In genomic region chr3:42122261-42123011, GRCh38 we compare ENCODE assay signal across 10 cellular contexts. TPM values are rescaled to one million over a fixed set of nuclear protein-coding genes. Genes with fewer than 3 reads are reported as not detected.
DNase-seq lines count a peak whose midpoint lies in the region; ATAC-seq and TF ChIP-seq lines count a peak whose summit lies in the region.
"Had no signal": no experiment of that assay in that cellular context is flagged by ENCODE, and none has a peak within 500 bp of the region (broad histone marks: within the 10 kb centered on the region; RNA-seq: fewer than 3 reads in every experiment).

No MANE protein-coding gene starts in this region.

- TF ChIP-seq CTCF in GM23338 (conservative IDR thresholded peaks at IDR 0.05; ENCODE audit: low read depth in 2 of 2), result no peak
- TF ChIP-seq CTCF in MCF 10A (IDR thresholded peaks at IDR 0.05; ENCODE audit: unreplicated experiment), result no peak

- H3K4me3 Mint-ChIP-seq in GM23338 (no peak overlapping the region), MCF 10A (ENCODE audit: unreplicated experiment) (peak overlapping the region; percentile 28)
- H3K4me3 Mint-ChIP-seq: T-cell had no signal

- H4K20me1 ChIP-seq in GM23338 (replicated peaks; ENCODE audit: insufficient read depth), result 0 out of 2 replicates have a peak, but pooled peaks cover 3% of the 10 kb centered on the region

- no peaks in the 10 kb centered on the region for H3K9me2 ChIP-seq in GM23338 (ENCODE audit: insufficient read depth)

- POLR2A ChIA-PET in MCF 10A (lab: Yijun Ruan, JAX), result interaction anchor here (0.7 to 1.6 kb wide), 8 partner anchors 13 to 76 kb away, joined by 3 to 12 read pairs (median 4); no protein-coding TSS in a partner anchor

- H3K9me3 Mint-ChIP-seq in GM23338, result no peaks in the 10 kb centered on the region
- H3K9me3 Mint-ChIP-seq in MCF 10A (ENCODE audit: unreplicated experiment), result no peaks in the 10 kb centered on the region
- H3K9me3 Mint-ChIP-seq: T-cell had no signal

- no peak overlapping the region for H2AFZ ChIP-seq in GM23338

- H3F3A ChIP-seq in GM23338 (replicated peaks; ENCODE audit: low read depth), result no peaks in the 10 kb centered on the region

- 0 out of 2 replicates have a peak overlapping the region, but pooled peaks have one; percentile 2 for H3K4me2 ChIP-seq in GM23338

- CTCF ChIA-PET in MCF 10A (lab: Yijun Ruan, JAX), result interaction anchor here (0.7 to 10.1 kb wide), 5 partner anchors 12 to 68 kb away, joined by 3 to 369 read pairs (median 3); no protein-coding TSS in a partner anchor

- H3K36me3 Mint-ChIP-seq in GM23338 (ENCODE audit: low read depth) (peaks cover 4% of the 10 kb centered on the region; the same call in 2 of the 3 replicates), MCF 10A (ENCODE audit: insufficient read depth, unreplicated experiment) (peaks cover 14% of the 10 kb centered on the region)

- H3K4me1 ChIP-seq in GM23338 (ENCODE audit: insufficient read depth), result peaks cover 10% of the 10 kb centered on the region; the same call in 1 of the 2 replicates

- H3K27ac Mint-ChIP-seq in GM23338 (peak overlapping the region; percentile 70), MCF 10A (ENCODE audit: low read depth, unreplicated experiment) (peak overlapping the region; percentile 90)
- H3K27ac Mint-ChIP-seq: T-cell had no signal

- DNase-seq in GM04503 (ENCODE audit: low read depth), result peak; percentile 42
- DNase-seq in GM23338 (ENCODE audit: low spot score), result no peak
- DNase-seq in MCF 10A (ENCODE audit: unreplicated experiment), result peak; percentile 61
- DNase-seq in occipital lobe (lab: John Stamatoyannopoulos, UW), result peak; percentile 43
- no peak for DNase-seq in MV-4-11 (lab: John Stamatoyannopoulos, UW)
- no peak for DNase-seq in NCI-H2196 treated with DMSO at 0.1 percent for 48 hours (lab: John Stamatoyannopoulos, UW; ENCODE audit: unreplicated experiment)
- no peak for DNase-seq in NCI-H146 (lab: John Stamatoyannopoulos, UW)
- DNase-seq: NCI-H2107, T-cell had no signal

- H3K27me3 Mint-ChIP-seq in GM23338 (ENCODE audit: insufficient read depth, low read depth, poor library complexity), result no peaks in the 10 kb centered on the region
- no peaks in the 10 kb centered on the region for H3K27me3 Mint-ChIP-seq in MCF 10A (ENCODE audit: insufficient read depth, unreplicated experiment)
- H3K27me3 Mint-ChIP-seq: T-cell had no signal

- no TSS peak for BruUV-seq in MCF 10A (replicated peaks; lab: Mats Ljungman, UMichigan)

- H3K79me2 ChIP-seq in GM23338 (replicated peaks; ENCODE audit: insufficient read depth), result peaks cover 4% of the 10 kb centered on the region; the same call in 1 of the 2 replicates

- intact Hi-C loops in MCF 10A (cut with micrococcal nuclease), result loop anchor here (10.0 kb wide), 1 partner anchor 1338 kb away; no protein-coding TSS in a partner anchor

- no peaks in the 10 kb centered on the region for H3K36me3 ChIP-seq in GM23338 (ENCODE audit: insufficient read depth)

- peaks cover 26% of the 10 kb centered on the region for H3K4me1 Mint-ChIP-seq in GM23338
- peaks cover 38% of the 10 kb centered on the region for H3K4me1 Mint-ChIP-seq in MCF 10A (ENCODE audit: insufficient read depth, unreplicated experiment)

- H3K27me3 ChIP-seq in GM23338 (ENCODE audit: insufficient read depth), result no peaks in the 10 kb centered on the region

- 0 out of 2 replicates have a peak overlapping the region, but pooled peaks have one; percentile 63 for H3K27ac ChIP-seq in GM23338 (ENCODE audit: low read depth)

- ATAC-seq in GM23338 (no peak), HG03521 (IDR thresholded peaks at IDR 0.05; ENCODE audit: unreplicated experiment) (no peak)
- ATAC-seq: T-cell had no signal

- H3K4me3 ChIP-seq in GM23338, result no peak overlapping the region

TF ChIP-seq in GM23338, 12 proteins besides CTCF, POLR2A, EP300 and RAD21:
- TF ChIP-seq, protein P1, sequence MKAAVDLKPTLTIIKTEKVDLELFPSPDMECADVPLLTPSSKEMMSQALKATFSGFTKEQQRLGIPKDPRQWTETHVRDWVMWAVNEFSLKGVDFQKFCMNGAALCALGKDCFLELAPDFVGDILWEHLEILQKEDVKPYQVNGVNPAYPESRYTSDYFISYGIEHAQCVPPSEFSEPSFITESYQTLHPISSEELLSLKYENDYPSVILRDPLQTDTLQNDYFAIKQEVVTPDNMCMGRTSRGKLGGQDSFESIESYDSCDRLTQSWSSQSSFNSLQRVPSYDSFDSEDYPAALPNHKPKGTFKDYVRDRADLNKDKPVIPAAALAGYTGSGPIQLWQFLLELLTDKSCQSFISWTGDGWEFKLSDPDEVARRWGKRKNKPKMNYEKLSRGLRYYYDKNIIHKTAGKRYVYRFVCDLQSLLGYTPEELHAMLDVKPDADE (IDR thresholded peaks at IDR 0.05), result no peak
- TF ChIP-seq POLR2AphosphoS5 (IDR thresholded peaks at IDR 0.05; ENCODE audit: low read depth) (no peak), JUNB (IDR thresholded peaks at IDR 0.05; ENCODE audit: unreplicated experiment) (no peak), NANOG (IDR thresholded peaks at IDR 0.05; ENCODE audit: borderline replicate concordance) (no peak), ZNF114 (CRISPR knock-in tag; IDR thresholded peaks at IDR 0.05) (no peak), STAT1 (IDR thresholded peaks at IDR 0.05; ENCODE audit: unreplicated experiment) (no peak), CREB1 (CRISPR knock-in tag; IDR thresholded peaks at IDR 0.05; ENCODE audit: low read depth) (no peak), EZH2 (IDR thresholded peaks at IDR 0.05; ENCODE audit: low read depth, unreplicated experiment) (no peak), EZH2phosphoT487 (IDR thresholded peaks at IDR 0.05; ENCODE audit: unreplicated experiment) (no peak)
- TF ChIP-seq, protein P2, sequence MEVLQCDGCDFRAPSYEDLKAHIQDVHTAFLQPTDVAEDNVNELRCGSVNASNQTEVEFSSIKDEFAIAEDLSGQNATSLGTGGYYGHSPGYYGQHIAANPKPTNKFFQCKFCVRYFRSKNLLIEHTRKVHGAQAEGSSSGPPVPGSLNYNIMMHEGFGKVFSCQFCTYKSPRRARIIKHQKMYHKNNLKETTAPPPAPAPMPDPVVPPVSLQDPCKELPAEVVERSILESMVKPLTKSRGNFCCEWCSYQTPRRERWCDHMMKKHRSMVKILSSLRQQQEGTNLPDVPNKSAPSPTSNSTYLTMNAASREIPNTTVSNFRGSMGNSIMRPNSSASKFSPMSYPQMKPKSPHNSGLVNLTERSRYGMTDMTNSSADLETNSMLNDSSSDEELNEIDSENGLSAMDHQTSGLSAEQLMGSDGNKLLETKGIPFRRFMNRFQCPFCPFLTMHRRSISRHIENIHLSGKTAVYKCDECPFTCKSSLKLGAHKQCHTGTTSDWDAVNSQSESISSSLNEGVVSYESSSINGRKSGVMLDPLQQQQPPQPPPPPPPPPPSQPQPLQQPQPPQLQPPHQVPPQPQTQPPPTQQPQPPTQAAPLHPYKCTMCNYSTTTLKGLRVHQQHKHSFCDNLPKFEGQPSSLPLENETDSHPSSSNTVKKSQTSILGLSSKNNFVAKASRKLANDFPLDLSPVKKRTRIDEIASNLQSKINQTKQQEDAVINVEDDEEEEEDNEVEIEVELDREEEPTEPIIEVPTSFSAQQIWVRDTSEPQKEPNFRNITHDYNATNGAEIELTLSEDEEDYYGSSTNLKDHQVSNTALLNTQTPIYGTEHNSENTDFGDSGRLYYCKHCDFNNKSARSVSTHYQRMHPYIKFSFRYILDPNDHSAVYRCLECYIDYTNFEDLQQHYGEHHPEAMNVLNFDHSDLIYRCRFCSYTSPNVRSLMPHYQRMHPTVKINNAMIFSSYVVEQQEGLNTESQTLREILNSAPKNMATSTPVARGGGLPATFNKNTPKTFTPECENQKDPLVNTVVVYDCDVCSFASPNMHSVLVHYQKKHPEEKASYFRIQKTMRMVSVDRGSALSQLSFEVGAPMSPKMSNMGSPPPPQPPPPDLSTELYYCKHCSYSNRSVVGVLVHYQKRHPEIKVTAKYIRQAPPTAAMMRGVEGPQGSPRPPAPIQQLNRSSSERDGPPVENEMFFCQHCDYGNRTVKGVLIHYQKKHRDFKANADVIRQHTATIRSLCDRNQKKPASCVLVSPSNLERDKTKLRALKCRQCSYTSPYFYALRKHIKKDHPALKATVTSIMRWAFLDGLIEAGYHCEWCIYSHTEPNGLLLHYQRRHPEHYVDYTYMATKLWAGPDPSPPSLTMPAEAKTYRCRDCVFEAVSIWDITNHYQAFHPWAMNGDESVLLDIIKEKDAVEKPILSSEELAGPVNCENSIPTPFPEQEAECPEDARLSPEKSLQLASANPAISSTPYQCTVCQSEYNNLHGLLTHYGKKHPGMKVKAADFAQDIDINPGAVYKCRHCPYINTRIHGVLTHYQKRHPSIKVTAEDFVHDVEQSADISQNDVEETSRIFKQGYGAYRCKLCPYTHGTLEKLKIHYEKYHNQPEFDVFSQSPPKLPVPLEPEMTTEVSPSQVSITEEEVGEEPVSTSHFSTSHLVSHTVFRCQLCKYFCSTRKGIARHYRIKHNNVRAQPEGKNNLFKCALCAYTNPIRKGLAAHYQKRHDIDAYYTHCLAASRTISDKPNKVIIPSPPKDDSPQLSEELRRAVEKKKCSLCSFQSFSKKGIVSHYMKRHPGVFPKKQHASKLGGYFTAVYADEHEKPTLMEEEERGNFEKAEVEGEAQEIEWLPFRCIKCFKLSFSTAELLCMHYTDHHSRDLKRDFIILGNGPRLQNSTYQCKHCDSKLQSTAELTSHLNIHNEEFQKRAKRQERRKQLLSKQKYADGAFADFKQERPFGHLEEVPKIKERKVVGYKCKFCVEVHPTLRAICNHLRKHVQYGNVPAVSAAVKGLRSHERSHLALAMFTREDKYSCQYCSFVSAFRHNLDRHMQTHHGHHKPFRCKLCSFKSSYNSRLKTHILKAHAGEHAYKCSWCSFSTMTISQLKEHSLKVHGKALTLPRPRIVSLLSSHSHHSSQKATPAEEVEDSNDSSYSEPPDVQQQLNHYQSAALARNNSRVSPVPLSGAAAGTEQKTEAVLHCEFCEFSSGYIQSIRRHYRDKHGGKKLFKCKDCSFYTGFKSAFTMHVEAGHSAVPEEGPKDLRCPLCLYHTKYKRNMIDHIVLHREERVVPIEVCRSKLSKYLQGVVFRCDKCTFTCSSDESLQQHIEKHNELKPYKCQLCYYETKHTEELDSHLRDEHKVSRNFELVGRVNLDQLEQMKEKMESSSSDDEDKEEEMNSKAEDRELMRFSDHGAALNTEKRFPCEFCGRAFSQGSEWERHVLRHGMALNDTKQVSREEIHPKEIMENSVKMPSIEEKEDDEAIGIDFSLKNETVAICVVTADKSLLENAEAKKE (CRISPR knock-in tag; IDR thresholded peaks at IDR 0.05), result no peak

RNA-seq across cellular contexts. Expression of gene TRAK1, which starts 31.3 kb away (rescaled TPM):
- total RNA-seq in GM23338 (2014; rRNA removed; shearing (Covaris generic)), result 47.4 and 50.1 TPM in 2 replicates
- 12.2 and 13.4 TPM in 2 replicates for polyA plus RNA-seq in GM23338 (2016; fragmentation: Nextera tagmentation; extraction: Ambion mirVana)
- total RNA-seq in MCF 10A (2022) (32.8 and 33.2 TPM in 2 replicates), occipital lobe (46.3 TPM)

Comparison
In these comparisons a context has a peak if more than half of its experiments do, and no peak if none do; other contexts are left out.
1. DNase-seq: peak in GM04503 (single experiment), MCF 10A (single experiment) and occipital lobe (single experiment); none in GM23338 (single experiment), MV-4-11 (single experiment), NCI-H2196 treated with DMSO at 0.1 percent for 48 hours (single experiment) and NCI-H146 (single experiment).